Comparison of ENCODE assay signal across 1 cellular context in the genomic region with DNA sequence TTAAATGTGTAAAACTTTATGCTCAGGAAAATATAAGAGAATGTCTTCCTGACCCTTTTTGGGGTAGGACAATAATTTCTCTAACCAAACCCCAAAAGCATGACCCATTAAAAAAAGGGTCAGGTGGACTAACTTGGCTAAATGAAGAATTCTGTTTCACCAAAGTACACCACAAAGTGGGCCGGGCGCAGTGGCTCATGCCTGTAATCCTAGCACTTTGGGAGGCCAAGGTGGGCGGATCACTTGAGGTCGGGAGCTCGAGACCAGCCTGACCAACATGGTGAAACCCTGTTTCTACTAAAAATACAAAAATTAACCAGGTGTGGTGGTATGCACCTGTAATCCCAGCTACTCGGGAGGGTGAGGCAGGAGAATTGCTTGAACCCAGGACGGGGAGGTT. TPM values are rescaled to one million over a fixed set of nuclear protein-coding genes. Genes with fewer than 3 reads are reported as not detected.
"Had no signal": no experiment of that assay in that cellular context is flagged by ENCODE, and none has a peak within 500 bp of the region (broad histone marks: within the 10 kb centered on the region; RNA-seq: fewer than 3 reads in every experiment).

No MANE protein-coding gene starts in this region.

RNA-seq across cellular contexts. Expression of a gene that starts 57.6 kb away (rescaled TPM):
- total RNA-seq: dermis blood vessel endothelial cell had no signal
